1 cellular context compared by ENCODE assay signal in the genomic region with DNA sequence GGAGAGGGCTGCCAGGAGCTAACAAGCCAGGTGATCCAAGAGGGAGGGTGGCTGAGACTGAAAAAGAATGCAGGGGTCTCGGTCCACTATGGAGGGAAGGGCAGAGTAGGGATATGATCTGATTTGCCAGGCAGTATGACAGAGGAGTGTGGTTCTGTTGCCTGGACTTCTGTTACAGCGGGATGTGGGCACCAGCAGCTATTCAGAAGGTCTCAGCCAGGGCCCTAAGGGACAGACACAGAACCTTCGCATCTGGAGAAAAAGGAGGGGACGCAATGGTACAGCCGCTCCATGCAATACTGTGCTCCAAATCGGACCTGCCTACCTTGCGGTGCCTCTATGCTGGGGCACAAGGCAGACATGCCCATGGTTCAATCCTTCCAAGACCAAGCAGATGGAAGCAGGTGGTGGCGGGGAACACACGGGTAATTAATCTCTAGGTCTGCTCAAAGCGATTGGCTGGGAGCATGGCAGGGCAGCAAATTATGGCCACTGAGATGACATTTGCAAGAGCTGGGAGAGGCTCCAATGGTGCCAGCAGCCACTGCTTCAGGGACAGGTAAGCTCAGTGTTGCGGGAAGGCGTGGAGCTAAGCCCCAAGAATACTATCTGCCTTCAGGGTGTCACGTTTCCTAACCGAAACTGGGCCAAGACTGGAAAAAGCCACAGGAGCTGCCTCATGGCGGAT.
TF ChIP-seq lines count a peak whose summit lies in the region.

No MANE protein-coding gene starts in this region.

TF ChIP-seq in GM23338, 12 proteins besides CTCF, POLR2A, EP300 and RAD21 (continued from another document):
- TF ChIP-seq, protein P1, sequence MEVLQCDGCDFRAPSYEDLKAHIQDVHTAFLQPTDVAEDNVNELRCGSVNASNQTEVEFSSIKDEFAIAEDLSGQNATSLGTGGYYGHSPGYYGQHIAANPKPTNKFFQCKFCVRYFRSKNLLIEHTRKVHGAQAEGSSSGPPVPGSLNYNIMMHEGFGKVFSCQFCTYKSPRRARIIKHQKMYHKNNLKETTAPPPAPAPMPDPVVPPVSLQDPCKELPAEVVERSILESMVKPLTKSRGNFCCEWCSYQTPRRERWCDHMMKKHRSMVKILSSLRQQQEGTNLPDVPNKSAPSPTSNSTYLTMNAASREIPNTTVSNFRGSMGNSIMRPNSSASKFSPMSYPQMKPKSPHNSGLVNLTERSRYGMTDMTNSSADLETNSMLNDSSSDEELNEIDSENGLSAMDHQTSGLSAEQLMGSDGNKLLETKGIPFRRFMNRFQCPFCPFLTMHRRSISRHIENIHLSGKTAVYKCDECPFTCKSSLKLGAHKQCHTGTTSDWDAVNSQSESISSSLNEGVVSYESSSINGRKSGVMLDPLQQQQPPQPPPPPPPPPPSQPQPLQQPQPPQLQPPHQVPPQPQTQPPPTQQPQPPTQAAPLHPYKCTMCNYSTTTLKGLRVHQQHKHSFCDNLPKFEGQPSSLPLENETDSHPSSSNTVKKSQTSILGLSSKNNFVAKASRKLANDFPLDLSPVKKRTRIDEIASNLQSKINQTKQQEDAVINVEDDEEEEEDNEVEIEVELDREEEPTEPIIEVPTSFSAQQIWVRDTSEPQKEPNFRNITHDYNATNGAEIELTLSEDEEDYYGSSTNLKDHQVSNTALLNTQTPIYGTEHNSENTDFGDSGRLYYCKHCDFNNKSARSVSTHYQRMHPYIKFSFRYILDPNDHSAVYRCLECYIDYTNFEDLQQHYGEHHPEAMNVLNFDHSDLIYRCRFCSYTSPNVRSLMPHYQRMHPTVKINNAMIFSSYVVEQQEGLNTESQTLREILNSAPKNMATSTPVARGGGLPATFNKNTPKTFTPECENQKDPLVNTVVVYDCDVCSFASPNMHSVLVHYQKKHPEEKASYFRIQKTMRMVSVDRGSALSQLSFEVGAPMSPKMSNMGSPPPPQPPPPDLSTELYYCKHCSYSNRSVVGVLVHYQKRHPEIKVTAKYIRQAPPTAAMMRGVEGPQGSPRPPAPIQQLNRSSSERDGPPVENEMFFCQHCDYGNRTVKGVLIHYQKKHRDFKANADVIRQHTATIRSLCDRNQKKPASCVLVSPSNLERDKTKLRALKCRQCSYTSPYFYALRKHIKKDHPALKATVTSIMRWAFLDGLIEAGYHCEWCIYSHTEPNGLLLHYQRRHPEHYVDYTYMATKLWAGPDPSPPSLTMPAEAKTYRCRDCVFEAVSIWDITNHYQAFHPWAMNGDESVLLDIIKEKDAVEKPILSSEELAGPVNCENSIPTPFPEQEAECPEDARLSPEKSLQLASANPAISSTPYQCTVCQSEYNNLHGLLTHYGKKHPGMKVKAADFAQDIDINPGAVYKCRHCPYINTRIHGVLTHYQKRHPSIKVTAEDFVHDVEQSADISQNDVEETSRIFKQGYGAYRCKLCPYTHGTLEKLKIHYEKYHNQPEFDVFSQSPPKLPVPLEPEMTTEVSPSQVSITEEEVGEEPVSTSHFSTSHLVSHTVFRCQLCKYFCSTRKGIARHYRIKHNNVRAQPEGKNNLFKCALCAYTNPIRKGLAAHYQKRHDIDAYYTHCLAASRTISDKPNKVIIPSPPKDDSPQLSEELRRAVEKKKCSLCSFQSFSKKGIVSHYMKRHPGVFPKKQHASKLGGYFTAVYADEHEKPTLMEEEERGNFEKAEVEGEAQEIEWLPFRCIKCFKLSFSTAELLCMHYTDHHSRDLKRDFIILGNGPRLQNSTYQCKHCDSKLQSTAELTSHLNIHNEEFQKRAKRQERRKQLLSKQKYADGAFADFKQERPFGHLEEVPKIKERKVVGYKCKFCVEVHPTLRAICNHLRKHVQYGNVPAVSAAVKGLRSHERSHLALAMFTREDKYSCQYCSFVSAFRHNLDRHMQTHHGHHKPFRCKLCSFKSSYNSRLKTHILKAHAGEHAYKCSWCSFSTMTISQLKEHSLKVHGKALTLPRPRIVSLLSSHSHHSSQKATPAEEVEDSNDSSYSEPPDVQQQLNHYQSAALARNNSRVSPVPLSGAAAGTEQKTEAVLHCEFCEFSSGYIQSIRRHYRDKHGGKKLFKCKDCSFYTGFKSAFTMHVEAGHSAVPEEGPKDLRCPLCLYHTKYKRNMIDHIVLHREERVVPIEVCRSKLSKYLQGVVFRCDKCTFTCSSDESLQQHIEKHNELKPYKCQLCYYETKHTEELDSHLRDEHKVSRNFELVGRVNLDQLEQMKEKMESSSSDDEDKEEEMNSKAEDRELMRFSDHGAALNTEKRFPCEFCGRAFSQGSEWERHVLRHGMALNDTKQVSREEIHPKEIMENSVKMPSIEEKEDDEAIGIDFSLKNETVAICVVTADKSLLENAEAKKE (CRISPR knock-in tag; IDR thresholded peaks at IDR 0.05): no peak
- TF ChIP-seq, protein P2, sequence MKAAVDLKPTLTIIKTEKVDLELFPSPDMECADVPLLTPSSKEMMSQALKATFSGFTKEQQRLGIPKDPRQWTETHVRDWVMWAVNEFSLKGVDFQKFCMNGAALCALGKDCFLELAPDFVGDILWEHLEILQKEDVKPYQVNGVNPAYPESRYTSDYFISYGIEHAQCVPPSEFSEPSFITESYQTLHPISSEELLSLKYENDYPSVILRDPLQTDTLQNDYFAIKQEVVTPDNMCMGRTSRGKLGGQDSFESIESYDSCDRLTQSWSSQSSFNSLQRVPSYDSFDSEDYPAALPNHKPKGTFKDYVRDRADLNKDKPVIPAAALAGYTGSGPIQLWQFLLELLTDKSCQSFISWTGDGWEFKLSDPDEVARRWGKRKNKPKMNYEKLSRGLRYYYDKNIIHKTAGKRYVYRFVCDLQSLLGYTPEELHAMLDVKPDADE (IDR thresholded peaks at IDR 0.05): no peak
- TF ChIP-seq EZH2 (IDR thresholded peaks at IDR 0.05; ENCODE audit: low read depth, unreplicated experiment) (no peak), ZNF331 (CRISPR knock-in tag; IDR thresholded peaks at IDR 0.05; ENCODE audit: low read depth) (no peak), JUNB (IDR thresholded peaks at IDR 0.05; ENCODE audit: unreplicated experiment) (no peak), ZNF114 (CRISPR knock-in tag; IDR thresholded peaks at IDR 0.05) (no peak), NANOG (IDR thresholded peaks at IDR 0.05; ENCODE audit: borderline replicate concordance) (no peak), EZH2phosphoT487 (IDR thresholded peaks at IDR 0.05; ENCODE audit: unreplicated experiment) (no peak), POLR2AphosphoS5 (IDR thresholded peaks at IDR 0.05; ENCODE audit: low read depth) (no peak)
- TF ChIP-seq, protein P3, sequence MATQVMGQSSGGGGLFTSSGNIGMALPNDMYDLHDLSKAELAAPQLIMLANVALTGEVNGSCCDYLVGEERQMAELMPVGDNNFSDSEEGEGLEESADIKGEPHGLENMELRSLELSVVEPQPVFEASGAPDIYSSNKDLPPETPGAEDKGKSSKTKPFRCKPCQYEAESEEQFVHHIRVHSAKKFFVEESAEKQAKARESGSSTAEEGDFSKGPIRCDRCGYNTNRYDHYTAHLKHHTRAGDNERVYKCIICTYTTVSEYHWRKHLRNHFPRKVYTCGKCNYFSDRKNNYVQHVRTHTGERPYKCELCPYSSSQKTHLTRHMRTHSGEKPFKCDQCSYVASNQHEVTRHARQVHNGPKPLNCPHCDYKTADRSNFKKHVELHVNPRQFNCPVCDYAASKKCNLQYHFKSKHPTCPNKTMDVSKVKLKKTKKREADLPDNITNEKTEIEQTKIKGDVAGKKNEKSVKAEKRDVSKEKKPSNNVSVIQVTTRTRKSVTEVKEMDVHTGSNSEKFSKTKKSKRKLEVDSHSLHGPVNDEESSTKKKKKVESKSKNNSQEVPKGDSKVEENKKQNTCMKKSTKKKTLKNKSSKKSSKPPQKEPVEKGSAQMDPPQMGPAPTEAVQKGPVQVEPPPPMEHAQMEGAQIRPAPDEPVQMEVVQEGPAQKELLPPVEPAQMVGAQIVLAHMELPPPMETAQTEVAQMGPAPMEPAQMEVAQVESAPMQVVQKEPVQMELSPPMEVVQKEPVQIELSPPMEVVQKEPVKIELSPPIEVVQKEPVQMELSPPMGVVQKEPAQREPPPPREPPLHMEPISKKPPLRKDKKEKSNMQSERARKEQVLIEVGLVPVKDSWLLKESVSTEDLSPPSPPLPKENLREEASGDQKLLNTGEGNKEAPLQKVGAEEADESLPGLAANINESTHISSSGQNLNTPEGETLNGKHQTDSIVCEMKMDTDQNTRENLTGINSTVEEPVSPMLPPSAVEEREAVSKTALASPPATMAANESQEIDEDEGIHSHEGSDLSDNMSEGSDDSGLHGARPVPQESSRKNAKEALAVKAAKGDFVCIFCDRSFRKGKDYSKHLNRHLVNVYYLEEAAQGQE (IDR thresholded peaks at IDR 0.05; ENCODE audit: unreplicated experiment): no peak
